11 cellular contexts compared by ENCODE assay signal in the genomic region with DNA sequence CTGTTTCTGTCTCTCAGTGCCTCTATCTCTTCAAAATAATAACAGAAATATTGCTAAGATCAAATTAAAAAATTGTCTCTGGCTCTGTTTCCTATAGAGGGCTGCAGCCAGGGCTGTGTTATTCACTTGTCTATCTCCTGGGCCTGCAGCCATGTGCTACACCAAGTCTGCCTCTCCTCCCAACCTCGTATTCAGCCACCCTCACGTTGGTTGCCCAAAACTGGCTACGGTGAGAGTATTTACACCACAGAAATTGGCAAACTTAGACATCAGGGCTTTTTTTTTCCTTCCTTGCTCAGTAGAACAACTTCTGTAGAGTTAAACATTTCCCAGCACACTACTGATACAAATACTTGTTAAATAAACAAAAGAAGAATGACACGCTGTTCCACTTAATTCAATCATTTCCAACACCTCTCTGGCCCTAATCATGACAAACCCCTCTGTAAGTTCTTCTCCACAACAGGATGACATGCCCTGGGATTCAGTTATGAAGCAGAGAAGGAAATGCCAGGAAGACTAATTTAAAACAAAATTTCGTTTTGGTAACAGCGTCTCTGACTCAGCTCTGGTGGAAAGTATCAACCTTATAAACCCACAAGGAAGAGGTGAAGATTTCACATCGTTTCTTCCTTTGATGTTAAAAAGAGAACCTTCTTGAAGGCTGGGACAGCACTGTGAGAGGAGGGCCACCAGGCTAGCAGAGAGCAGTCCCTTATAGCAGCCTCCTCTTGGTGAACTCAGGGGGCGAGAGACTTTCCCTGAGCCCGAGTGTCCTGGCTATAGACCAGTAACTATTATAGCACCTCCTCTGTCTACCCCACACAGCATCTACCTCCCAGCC.
DNase-seq lines count a peak whose midpoint lies in the region; ATAC-seq and TF ChIP-seq lines count a peak whose summit lies in the region.
"Had no signal": no experiment of that assay in that cellular context is flagged by ENCODE, and none has a peak within 500 bp of the region (broad histone marks: within the 10 kb centered on the region; RNA-seq: fewer than 3 reads in every experiment).

No MANE protein-coding gene starts in this region.

- no peaks in the 10 kb centered on the region for H3K9me3 ChIP-seq in effector memory CD4-positive, alpha-beta T cell (ENCODE audit: control insufficient read depth, low read length)
- no peaks in the 10 kb centered on the region for H3K9me3 ChIP-seq in sigmoid colon
- H3K9me3 ChIP-seq: HAP-1 had no signal

- H3K27ac ChIP-seq in effector memory CD4-positive, alpha-beta T cell (ENCODE audit: insufficient read depth, low read length, poor library complexity, severe bottlenecking) = peak overlapping the region; percentile 59
- peak overlapping the region in 3 of 4 donors; percentile 31 to 54 (median 49) for H3K27ac ChIP-seq in sigmoid colon

- ATAC-seq in sciatic nerve = no peak

- intact Hi-C loops in sigmoid colon (cut with DNase I) (loop anchor here (10.0 kb wide), 1 partner anchor 215 kb away; no protein-coding TSS in a partner anchor), sciatic nerve (cut with DNase I) (no loop called here)

- DNase-seq in GM04503 (ENCODE audit: low read depth) (peak; percentile 22), sigmoid colon (no peak), sciatic nerve (ENCODE audit: low spot score) (no peak), NCI-H774 (lab: John Stamatoyannopoulos, UW) (no peak), GM13976 (ENCODE audit: low spot score) (no peak), DMS 273 (lab: John Stamatoyannopoulos, UW; ENCODE audit: unreplicated experiment) (no peak)
- peak; percentile 50 for DNase-seq in activated CD4-positive, alpha-beta T cell treated with anti-CD3 and anti-CD28 coated beads for 48 hours
- no peak for DNase-seq in effector memory CD4-positive, alpha-beta T cell
- DNase-seq: DMS 273 treated with DMSO at 0.1 percent for 48 hours, NCI-H2081 had no signal

- in situ Hi-C loops in GM13976 (cut with MboI; ENCODE audit: low sequenced_read_pairs, unreplicated experiment) = no loop called here

- WGBS in sigmoid colon, 2 donors = 62 to 71% methylated on average over 9 of the region's 9 CpGs

- TF ChIP-seq CTCF in sigmoid colon (IDR thresholded peaks at IDR 0.05) (no peak), GM13976 (IDR thresholded peaks at IDR 0.05; ENCODE audit: borderline replicate concordance, control extremely low read depth, extremely low read depth, insufficient read depth, missing control alignments) (no peak)

- no peaks in the 10 kb centered on the region for H3K27me3 ChIP-seq in effector memory CD4-positive, alpha-beta T cell (replicated peaks; ENCODE audit: control insufficient read depth, insufficient read depth, low read length, poor library complexity, severe bottlenecking)
- H3K27me3 ChIP-seq in sigmoid colon = no peaks in the 10 kb centered on the region

- no peaks in the 10 kb centered on the region for H3K36me3 ChIP-seq in effector memory CD4-positive, alpha-beta T cell (ENCODE audit: control insufficient read depth, insufficient read depth, low read length)
- no peaks in the 10 kb centered on the region for H3K36me3 ChIP-seq in sigmoid colon
- H3K36me3 ChIP-seq: HAP-1 had no signal

- TF ChIP-seq EP300 in sigmoid colon (IDR thresholded peaks at IDR 0.05) = no peak

- H3K4me3 ChIP-seq in effector memory CD4-positive, alpha-beta T cell (ENCODE audit: insufficient read depth, low read depth, low read length, poor library complexity, severe bottlenecking) = no peak overlapping the region
- H3K4me3 ChIP-seq in sigmoid colon = no peak overlapping the region
- H3K4me3 ChIP-seq: HAP-1 had no signal

- TF ChIP-seq POLR2A in sigmoid colon (IDR thresholded peaks at IDR 0.05) = no peak

- peaks cover 64% of the 10 kb centered on the region for H3K4me1 ChIP-seq in effector memory CD4-positive, alpha-beta T cell (ENCODE audit: control insufficient read depth, insufficient read depth, low read length, poor library complexity, severe bottlenecking)
- H3K4me1 ChIP-seq in sigmoid colon = peaks cover 0 to 37% (median 24%) of the 10 kb centered on the region in 4 donors

Comparison
In these comparisons a context has a peak if more than half of its experiments do, and no peak if none do; other contexts are left out.
1. DNase-seq: peak in GM04503 (single experiment) and activated CD4-positive, alpha-beta T cell treated with anti-CD3 and anti-CD28 coated beads for 48 hours (single experiment); none in effector memory CD4-positive, alpha-beta T cell (0 of 3), sigmoid colon (single experiment), sciatic nerve (single experiment), NCI-H774 (single experiment), GM13976 (single experiment) and DMS 273 (single experiment).